ENCODE assay signal across 1 cellular context in the genomic region with DNA sequence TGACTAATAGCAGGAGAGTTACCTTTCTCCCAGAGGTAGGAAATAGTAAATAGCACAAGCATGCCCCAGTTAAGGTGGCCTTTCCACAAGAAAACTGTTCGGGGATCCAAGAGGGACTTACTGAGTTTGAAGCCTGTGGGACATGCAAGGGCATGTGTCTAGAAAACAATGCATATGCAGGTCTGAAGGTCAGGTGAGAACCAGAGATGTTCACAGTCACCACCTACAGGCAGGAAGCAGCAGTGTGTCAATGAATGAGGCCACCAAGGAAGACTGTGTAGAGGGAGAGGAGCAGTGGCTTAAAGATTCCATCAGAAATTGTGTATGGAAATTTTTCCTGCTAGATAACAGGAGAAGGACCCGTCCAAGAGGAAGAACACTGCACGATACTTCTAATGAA.
TF ChIP-seq lines count a peak whose summit lies in the region.

No MANE protein-coding gene starts in this region.

TF ChIP-seq in HepG2, 621 proteins besides CTCF, POLR2A, EP300 and RAD21 (continued from another document and continues in another):
- TF ChIP-seq, protein P1, sequence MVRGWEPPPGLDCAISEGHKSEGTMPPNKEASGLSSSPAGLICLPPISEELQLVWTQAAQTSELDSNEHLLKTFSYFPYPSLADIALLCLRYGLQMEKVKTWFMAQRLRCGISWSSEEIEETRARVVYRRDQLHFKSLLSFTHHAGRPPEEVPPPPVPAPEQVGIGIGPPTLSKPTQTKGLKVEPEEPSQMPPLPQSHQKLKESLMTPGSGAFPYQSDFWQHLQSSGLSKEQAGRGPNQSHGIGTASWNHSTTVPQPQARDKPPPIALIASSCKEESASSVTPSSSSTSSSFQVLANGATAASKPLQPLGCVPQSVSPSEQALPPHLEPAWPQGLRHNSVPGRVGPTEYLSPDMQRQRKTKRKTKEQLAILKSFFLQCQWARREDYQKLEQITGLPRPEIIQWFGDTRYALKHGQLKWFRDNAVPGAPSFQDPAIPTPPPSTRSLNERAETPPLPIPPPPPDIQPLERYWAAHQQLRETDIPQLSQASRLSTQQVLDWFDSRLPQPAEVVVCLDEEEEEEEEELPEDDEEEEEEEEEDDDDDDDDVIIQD (CRISPR knock-in tag; IDR thresholded peaks at IDR 0.05; ENCODE audit: low read depth) = peak; percentile 58; the same call in 1 of the 2 replicates
- TF ChIP-seq PHF21A (CRISPR knock-in tag; IDR thresholded peaks at IDR 0.05) (0 out of 2 replicates have a peak, but pooled peaks have one; percentile 13), MATR3 (CRISPR knock-in tag; IDR thresholded peaks at IDR 0.05) (no peak), ASH2L (IDR thresholded peaks at IDR 0.05; ENCODE audit: insufficient read length, low read depth, low read length) (peak; percentile 22), ZNF775 (CRISPR knock-in tag; IDR thresholded peaks at IDR 0.05; ENCODE audit: borderline replicate concordance) (0 out of 2 replicates have a peak, but pooled peaks have one; percentile 34), PPARG (CRISPR knock-in tag; conservative IDR thresholded peaks at IDR 0.05) (no peak), ZNF572 (CRISPR knock-in tag; IDR thresholded peaks at IDR 0.05) (no peak), ZNF331 (CRISPR knock-in tag; IDR thresholded peaks at IDR 0.05) (0 out of 2 replicates have a peak, but pooled peaks have one; percentile 45), EED (CRISPR knock-in tag; IDR thresholded peaks at IDR 0.05) (no peak), NR2F1 (CRISPR knock-in tag; IDR thresholded peaks at IDR 0.05) (0 out of 4 replicates have a peak, but pooled peaks of 1 of the 2 experiments have one; percentile 36), KMT2B (CRISPR knock-in tag; IDR thresholded peaks at IDR 0.05) (0 out of 2 replicates have a peak, but pooled peaks have one; percentile 30), ZNF10 (CRISPR knock-in tag; IDR thresholded peaks at IDR 0.05; ENCODE audit: borderline replicate concordance, low read depth) (no peak), ZNF850 (CRISPR knock-in tag; conservative IDR thresholded peaks at IDR 0.05) (no peak), NCOR1 (IDR thresholded peaks at IDR 0.05; ENCODE audit: borderline replicate concordance, low read length) (no peak), ZNF24 (IDR thresholded peaks at IDR 0.05) (no peak), ZNF329 (CRISPR knock-in tag; IDR thresholded peaks at IDR 0.05; ENCODE audit: low read depth) (no peak), KLF9 (CRISPR knock-in tag; IDR thresholded peaks at IDR 0.05; ENCODE audit: low read depth) (no peak), CHCHD3 (CRISPR knock-in tag; IDR thresholded peaks at IDR 0.05) (no peak)
- TF ChIP-seq, protein P2, sequence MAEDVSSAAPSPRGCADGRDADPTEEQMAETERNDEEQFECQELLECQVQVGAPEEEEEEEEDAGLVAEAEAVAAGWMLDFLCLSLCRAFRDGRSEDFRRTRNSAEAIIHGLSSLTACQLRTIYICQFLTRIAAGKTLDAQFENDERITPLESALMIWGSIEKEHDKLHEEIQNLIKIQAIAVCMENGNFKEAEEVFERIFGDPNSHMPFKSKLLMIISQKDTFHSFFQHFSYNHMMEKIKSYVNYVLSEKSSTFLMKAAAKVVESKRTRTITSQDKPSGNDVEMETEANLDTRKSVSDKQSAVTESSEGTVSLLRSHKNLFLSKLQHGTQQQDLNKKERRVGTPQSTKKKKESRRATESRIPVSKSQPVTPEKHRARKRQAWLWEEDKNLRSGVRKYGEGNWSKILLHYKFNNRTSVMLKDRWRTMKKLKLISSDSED (CRISPR knock-in tag; IDR thresholded peaks at IDR 0.05) = no peak
- TF ChIP-seq, protein P3, sequence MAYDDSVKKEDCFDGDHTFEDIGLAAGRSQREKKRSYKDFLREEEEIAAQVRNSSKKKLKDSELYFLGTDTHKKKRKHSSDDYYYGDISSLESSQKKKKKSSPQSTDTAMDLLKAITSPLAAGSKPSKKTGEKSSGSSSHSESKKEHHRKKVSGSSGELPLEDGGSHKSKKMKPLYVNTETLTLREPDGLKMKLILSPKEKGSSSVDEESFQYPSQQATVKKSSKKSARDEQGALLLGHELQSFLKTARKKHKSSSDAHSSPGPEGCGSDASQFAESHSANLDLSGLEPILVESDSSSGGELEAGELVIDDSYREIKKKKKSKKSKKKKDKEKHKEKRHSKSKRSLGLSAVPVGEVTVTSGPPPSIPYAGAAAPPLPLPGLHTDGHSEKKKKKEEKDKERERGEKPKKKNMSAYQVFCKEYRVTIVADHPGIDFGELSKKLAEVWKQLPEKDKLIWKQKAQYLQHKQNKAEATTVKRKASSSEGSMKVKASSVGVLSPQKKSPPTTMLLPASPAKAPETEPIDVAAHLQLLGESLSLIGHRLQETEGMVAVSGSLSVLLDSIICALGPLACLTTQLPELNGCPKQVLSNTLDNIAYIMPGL (CRISPR knock-in tag; IDR thresholded peaks at IDR 0.05; ENCODE audit: borderline replicate concordance in 1 of 2, low read depth in 1 of 2) = 0 out of 4 replicates have a peak, but pooled peaks of 1 of the 2 experiments have one; percentile 21
- TF ChIP-seq, protein P4, sequence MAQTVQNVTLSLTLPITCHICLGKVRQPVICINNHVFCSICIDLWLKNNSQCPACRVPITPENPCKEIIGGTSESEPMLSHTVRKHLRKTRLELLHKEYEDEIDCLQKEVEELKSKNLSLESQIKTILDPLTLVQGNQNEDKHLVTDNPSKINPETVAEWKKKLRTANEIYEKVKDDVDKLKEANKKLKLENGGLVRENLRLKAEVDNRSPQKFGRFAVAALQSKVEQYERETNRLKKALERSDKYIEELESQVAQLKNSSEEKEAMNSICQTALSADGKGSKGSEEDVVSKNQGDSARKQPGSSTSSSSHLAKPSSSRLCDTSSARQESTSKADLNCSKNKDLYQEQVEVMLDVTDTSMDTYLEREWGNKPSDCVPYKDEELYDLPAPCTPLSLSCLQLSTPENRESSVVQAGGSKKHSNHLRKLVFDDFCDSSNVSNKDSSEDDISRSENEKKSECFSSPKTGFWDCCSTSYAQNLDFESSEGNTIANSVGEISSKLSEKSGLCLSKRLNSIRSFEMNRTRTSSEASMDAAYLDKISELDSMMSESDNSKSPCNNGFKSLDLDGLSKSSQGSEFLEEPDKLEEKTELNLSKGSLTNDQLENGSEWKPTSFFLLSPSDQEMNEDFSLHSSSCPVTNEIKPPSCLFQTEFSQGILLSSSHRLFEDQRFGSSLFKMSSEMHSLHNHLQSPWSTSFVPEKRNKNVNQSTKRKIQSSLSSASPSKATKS (CRISPR knock-in tag; IDR thresholded peaks at IDR 0.05) = no peak
- TF ChIP-seq, protein P5, sequence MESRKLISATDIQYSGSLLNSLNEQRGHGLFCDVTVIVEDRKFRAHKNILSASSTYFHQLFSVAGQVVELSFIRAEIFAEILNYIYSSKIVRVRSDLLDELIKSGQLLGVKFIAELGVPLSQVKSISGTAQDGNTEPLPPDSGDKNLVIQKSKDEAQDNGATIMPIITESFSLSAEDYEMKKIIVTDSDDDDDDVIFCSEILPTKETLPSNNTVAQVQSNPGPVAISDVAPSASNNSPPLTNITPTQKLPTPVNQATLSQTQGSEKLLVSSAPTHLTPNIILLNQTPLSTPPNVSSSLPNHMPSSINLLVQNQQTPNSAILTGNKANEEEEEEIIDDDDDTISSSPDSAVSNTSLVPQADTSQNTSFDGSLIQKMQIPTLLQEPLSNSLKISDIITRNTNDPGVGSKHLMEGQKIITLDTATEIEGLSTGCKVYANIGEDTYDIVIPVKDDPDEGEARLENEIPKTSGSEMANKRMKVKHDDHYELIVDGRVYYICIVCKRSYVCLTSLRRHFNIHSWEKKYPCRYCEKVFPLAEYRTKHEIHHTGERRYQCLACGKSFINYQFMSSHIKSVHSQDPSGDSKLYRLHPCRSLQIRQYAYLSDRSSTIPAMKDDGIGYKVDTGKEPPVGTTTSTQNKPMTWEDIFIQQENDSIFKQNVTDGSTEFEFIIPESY (CRISPR knock-in tag; IDR thresholded peaks at IDR 0.05) = no peak
- TF ChIP-seq, protein P6, sequence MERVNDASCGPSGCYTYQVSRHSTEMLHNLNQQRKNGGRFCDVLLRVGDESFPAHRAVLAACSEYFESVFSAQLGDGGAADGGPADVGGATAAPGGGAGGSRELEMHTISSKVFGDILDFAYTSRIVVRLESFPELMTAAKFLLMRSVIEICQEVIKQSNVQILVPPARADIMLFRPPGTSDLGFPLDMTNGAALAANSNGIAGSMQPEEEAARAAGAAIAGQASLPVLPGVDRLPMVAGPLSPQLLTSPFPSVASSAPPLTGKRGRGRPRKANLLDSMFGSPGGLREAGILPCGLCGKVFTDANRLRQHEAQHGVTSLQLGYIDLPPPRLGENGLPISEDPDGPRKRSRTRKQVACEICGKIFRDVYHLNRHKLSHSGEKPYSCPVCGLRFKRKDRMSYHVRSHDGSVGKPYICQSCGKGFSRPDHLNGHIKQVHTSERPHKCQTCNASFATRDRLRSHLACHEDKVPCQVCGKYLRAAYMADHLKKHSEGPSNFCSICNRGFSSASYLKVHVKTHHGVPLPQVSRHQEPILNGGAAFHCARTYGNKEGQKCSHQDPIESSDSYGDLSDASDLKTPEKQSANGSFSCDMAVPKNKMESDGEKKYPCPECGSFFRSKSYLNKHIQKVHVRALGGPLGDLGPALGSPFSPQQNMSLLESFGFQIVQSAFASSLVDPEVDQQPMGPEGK (CRISPR knock-in tag; IDR thresholded peaks at IDR 0.05) = 0 out of 2 replicates have a peak, but pooled peaks have one; percentile 11
- TF ChIP-seq, protein P7, sequence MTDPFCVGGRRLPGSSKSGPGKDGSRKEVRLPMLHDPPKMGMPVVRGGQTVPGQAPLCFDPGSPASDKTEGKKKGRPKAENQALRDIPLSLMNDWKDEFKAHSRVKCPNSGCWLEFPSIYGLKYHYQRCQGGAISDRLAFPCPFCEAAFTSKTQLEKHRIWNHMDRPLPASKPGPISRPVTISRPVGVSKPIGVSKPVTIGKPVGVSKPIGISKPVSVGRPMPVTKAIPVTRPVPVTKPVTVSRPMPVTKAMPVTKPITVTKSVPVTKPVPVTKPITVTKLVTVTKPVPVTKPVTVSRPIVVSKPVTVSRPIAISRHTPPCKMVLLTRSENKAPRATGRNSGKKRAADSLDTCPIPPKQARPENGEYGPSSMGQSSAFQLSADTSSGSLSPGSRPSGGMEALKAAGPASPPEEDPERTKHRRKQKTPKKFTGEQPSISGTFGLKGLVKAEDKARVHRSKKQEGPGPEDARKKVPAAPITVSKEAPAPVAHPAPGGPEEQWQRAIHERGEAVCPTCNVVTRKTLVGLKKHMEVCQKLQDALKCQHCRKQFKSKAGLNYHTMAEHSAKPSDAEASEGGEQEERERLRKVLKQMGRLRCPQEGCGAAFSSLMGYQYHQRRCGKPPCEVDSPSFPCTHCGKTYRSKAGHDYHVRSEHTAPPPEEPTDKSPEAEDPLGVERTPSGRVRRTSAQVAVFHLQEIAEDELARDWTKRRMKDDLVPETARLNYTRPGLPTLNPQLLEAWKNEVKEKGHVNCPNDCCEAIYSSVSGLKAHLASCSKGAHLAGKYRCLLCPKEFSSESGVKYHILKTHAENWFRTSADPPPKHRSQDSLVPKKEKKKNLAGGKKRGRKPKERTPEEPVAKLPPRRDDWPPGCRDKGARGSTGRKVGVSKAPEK (CRISPR knock-in tag; IDR thresholded peaks at IDR 0.05; ENCODE audit: borderline replicate concordance) = no peak
- TF ChIP-seq, protein P8, sequence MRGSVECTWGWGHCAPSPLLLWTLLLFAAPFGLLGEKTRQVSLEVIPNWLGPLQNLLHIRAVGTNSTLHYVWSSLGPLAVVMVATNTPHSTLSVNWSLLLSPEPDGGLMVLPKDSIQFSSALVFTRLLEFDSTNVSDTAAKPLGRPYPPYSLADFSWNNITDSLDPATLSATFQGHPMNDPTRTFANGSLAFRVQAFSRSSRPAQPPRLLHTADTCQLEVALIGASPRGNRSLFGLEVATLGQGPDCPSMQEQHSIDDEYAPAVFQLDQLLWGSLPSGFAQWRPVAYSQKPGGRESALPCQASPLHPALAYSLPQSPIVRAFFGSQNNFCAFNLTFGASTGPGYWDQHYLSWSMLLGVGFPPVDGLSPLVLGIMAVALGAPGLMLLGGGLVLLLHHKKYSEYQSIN (CRISPR knock-in tag; IDR thresholded peaks at IDR 0.05; ENCODE audit: borderline replicate concordance) = no peak
- TF ChIP-seq, protein P9, sequence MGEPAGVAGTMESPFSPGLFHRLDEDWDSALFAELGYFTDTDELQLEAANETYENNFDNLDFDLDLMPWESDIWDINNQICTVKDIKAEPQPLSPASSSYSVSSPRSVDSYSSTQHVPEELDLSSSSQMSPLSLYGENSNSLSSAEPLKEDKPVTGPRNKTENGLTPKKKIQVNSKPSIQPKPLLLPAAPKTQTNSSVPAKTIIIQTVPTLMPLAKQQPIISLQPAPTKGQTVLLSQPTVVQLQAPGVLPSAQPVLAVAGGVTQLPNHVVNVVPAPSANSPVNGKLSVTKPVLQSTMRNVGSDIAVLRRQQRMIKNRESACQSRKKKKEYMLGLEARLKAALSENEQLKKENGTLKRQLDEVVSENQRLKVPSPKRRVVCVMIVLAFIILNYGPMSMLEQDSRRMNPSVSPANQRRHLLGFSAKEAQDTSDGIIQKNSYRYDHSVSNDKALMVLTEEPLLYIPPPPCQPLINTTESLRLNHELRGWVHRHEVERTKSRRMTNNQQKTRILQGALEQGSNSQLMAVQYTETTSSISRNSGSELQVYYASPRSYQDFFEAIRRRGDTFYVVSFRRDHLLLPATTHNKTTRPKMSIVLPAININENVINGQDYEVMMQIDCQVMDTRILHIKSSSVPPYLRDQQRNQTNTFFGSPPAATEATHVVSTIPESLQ (CRISPR knock-in tag; conservative IDR thresholded peaks at IDR 0.05) = no peak
- TF ChIP-seq, protein P10, sequence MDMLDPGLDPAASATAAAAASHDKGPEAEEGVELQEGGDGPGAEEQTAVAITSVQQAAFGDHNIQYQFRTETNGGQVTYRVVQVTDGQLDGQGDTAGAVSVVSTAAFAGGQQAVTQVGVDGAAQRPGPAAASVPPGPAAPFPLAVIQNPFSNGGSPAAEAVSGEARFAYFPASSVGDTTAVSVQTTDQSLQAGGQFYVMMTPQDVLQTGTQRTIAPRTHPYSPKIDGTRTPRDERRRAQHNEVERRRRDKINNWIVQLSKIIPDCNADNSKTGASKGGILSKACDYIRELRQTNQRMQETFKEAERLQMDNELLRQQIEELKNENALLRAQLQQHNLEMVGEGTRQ (IDR thresholded peaks at IDR 0.05; ENCODE audit: low read depth, low read length) = no peak
- TF ChIP-seq, protein P10 (CRISPR knock-in tag; IDR thresholded peaks at IDR 0.05; ENCODE audit: borderline replicate concordance) = no peak
- TF ChIP-seq, protein P11, sequence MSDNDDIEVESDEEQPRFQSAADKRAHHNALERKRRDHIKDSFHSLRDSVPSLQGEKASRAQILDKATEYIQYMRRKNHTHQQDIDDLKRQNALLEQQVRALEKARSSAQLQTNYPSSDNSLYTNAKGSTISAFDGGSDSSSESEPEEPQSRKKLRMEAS (IDR thresholded peaks at IDR 0.05) = peak; percentile 79
